ENCODE assay signal across 23 cellular contexts in the genomic region with DNA sequence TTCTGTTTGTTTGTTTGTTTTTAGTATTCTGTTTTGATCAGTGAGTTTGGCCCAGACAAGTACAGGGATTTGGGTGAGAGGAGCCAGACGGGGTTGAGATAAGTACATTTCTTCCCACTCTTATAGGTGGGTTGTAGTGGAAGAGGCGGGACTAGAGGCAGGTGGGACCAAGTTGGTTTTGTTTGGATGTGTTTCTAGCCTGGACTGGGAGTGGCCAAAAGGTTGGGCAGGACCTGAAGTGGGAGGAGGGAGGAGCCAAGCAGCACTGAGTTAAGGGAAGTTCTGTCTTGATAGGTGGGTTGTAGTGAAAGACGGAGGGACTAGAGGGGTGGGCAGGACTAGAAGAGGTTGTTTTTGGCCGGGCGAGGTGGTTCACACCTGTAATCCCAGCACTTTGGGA. TPM values are rescaled to one million over a fixed set of nuclear protein-coding genes. Genes with fewer than 3 reads are reported as not detected.
DNase-seq lines count a peak whose midpoint lies in the region; ATAC-seq, FAIRE-seq and TF ChIP-seq lines count a peak whose summit lies in the region.
"Had no signal": no experiment of that assay in that cellular context is flagged by ENCODE, and none has a peak within 500 bp of the region (broad histone marks: within the 10 kb centered on the region; RNA-seq: fewer than 3 reads in every experiment).

No MANE protein-coding gene starts in this region.

- no peak overlapping the region for H4K91ac ChIP-seq in trophoblast cell (ENCODE audit: low read depth, low read length)

- no peaks in the 10 kb centered on the region for H3K79me1 ChIP-seq in trophoblast cell (ENCODE audit: low read length)

- no peak overlapping the region for H3K23ac ChIP-seq in trophoblast cell (ENCODE audit: low read length)

- POLR2A ChIA-PET in GM10248 (lab: Yijun Ruan, JAX), result interaction anchor here (3.5 kb wide), 1 partner anchor 8 kb away, joined by 16 read pairs; the partner anchor contains the start of gene DNASE2

- no peak overlapping the region for H3K4me3 Mint-ChIP-seq in activated CD4-positive, alpha-beta T cell treated with anti-CD3 and anti-CD28 coated beads, Interleukin-2, amount 10 ng/mL, durations not matched to agents 24 days and 14 days
- H3K4me3 Mint-ChIP-seq in astrocyte (ENCODE audit: unreplicated experiment), result no peak overlapping the region
- H3K4me3 Mint-ChIP-seq: activated CD4-positive, alpha-beta T cell treated with anti-CD3 and anti-CD28 coated beads, Interleukin-2, amount 10 ng/mL, durations not matched to agents 7 days and 5 days; activated T-cell treated with anti-CD3 and anti-CD28 coated beads, Interleukin-2, amount 50 U/mL, for 4 hours; stimulated activated memory B cell treated with anti-CD40 and anti-IgM and Interleukin-4, amounts not matched to agents 10 μg/mL and 1 μg/mL and 100 μg/mL, for 72 hours had no signal

- H3K79me2 ChIP-seq in astrocyte (ENCODE audit: insufficient read depth, low read length) (no peaks in the 10 kb centered on the region), trophoblast cell (ENCODE audit: control insufficient read depth, insufficient read depth, low read length, poor library complexity) (no peaks in the 10 kb centered on the region)

- WGBS in trophoblast cell (ENCODE audit: extremely low coverage, insufficient coverage, insufficient read length), result no CpG with 5 or more reads among the region's 5 CpGs

- H4K20me1 ChIP-seq in astrocyte (ENCODE audit: insufficient read depth, low read length), result no peaks in the 10 kb centered on the region

- peaks cover 5% of the 10 kb centered on the region for H3K4me1 Mint-ChIP-seq in activated CD4-positive, alpha-beta T cell treated with anti-CD3 and anti-CD28 coated beads, Interleukin-2, amount 10 ng/mL, durations not matched to agents 24 days and 14 days
- no peaks in the 10 kb centered on the region for H3K4me1 Mint-ChIP-seq in astrocyte (ENCODE audit: low read depth, unreplicated experiment)

- no peak for ATAC-seq in HG02759 (IDR thresholded peaks at IDR 0.05; ENCODE audit: unreplicated experiment)

- H3K4ac ChIP-seq in trophoblast cell (ENCODE audit: low read depth, low read length), result no peak overlapping the region

- no peak overlapping the region for H3K4me2 ChIP-seq in astrocyte (ENCODE audit: low read length)
- H3K4me2 ChIP-seq in trophoblast cell (ENCODE audit: low read length), result no peak overlapping the region
- H3K4me2 ChIP-seq: BLaER1 treated with 17β-estradiol and CSF1 and Interleukin-3, amounts not matched to agents 10 nM and 100 nM had no signal

- in situ Hi-C loops in KBM-7 (cut with MboI; ENCODE audit: low pct_unique_long_range_greater_than_20kb, low sequenced_read_pairs), result no loop called here

- H2AFZ ChIP-seq in astrocyte (ENCODE audit: low read depth, low read length) (no peak overlapping the region), trophoblast cell (ENCODE audit: insufficient read depth, low read length, poor library complexity) (no peak overlapping the region)

- no peaks in the 10 kb centered on the region for H3K27me3 ChIP-seq in astrocyte (ENCODE audit: insufficient read depth, low read length)
- no peaks in the 10 kb centered on the region for H3K27me3 ChIP-seq in trophoblast cell (ENCODE audit: insufficient read depth, low read length)
- H3K27me3 ChIP-seq: BLaER1 treated with 17β-estradiol and CSF1 and Interleukin-3, amounts not matched to agents 10 nM and 100 nM; body of pancreas; SJSA1 had no signal

- H3K36me3 ChIP-seq in astrocyte (ENCODE audit: insufficient read depth, low read length), result no peaks in the 10 kb centered on the region
- peaks cover 5 to 10% of the 10 kb centered on the region in 2 experiments for H3K36me3 ChIP-seq in trophoblast cell (ENCODE audit: control insufficient read depth in 1 of 2, insufficient read depth in 2 of 2, low read length in 2 of 2)
- H3K36me3 ChIP-seq: SJSA1 had no signal

- H3K9ac ChIP-seq in astrocyte (ENCODE audit: low read length) (no peak overlapping the region), trophoblast cell (ENCODE audit: low read length) (no peak overlapping the region)
- H3K9ac ChIP-seq: BLaER1 treated with 17β-estradiol and CSF1 and Interleukin-3, amounts not matched to agents 10 nM and 100 nM had no signal

- H3K4me1 ChIP-seq in astrocyte (ENCODE audit: insufficient read depth, low read length) (peaks cover 3% of the 10 kb centered on the region), trophoblast cell (ENCODE audit: control insufficient read depth in 1 of 2, insufficient read depth in 2 of 2, low read length in 2 of 2) (peaks cover 0 to 2% of the 10 kb centered on the region in 2 experiments)
- H3K4me1 ChIP-seq: SJSA1 had no signal

- no peak overlapping the region for H3K14ac ChIP-seq in trophoblast cell (ENCODE audit: low read length)

- peaks cover 25% of the 10 kb centered on the region for H3K36me3 Mint-ChIP-seq in activated CD4-positive, alpha-beta T cell treated with anti-CD3 and anti-CD28 coated beads, Interleukin-2, amount 10 ng/mL, durations not matched to agents 24 days and 14 days (ENCODE audit: low read depth)
- H3K36me3 Mint-ChIP-seq in astrocyte (ENCODE audit: low read depth, unreplicated experiment), result peaks cover 21% of the 10 kb centered on the region

- no peak overlapping the region for H2BK12ac ChIP-seq in trophoblast cell (ENCODE audit: low read length)

- intact Hi-C loops in activated CD4-positive, alpha-beta T cell treated with anti-CD3 and anti-CD28 coated beads, Interleukin-2, amount 10 ng/mL, durations not matched to agents 24 days and 14 days (cut with micrococcal nuclease), result no loop called here

- H4K8ac ChIP-seq in trophoblast cell (ENCODE audit: low read depth, low read length), result no peak overlapping the region

- no peaks in the 10 kb centered on the region for H3K27me3 Mint-ChIP-seq in activated CD4-positive, alpha-beta T cell treated with anti-CD3 and anti-CD28 coated beads, Interleukin-2, amount 10 ng/mL, durations not matched to agents 24 days and 14 days
- H3K27me3 Mint-ChIP-seq in astrocyte (ENCODE audit: low read depth, unreplicated experiment), result no peaks in the 10 kb centered on the region
- H3K27me3 Mint-ChIP-seq: activated CD4-positive, alpha-beta T cell treated with anti-CD3 and anti-CD28 coated beads, Interleukin-2, amount 10 ng/mL, durations not matched to agents 7 days and 5 days; stimulated activated memory B cell treated with anti-CD40 and anti-IgM and Interleukin-4, amounts not matched to agents 10 μg/mL and 1 μg/mL and 100 μg/mL, for 72 hours had no signal

- H3K27ac ChIP-seq in astrocyte (ENCODE audit: low read depth, low read length), result no peak overlapping the region
- H3K27ac ChIP-seq in trophoblast cell (ENCODE audit: low read depth, low read length), result no peak overlapping the region
- H3K27ac ChIP-seq: BLaER1 treated with 17β-estradiol and CSF1 and Interleukin-3, amounts not matched to agents 10 nM and 100 nM; body of pancreas; left ventricle myocardium inferior; SJSA1 had no signal

- H2AK5ac ChIP-seq in trophoblast cell (ENCODE audit: low read length), result no peak overlapping the region

- H4K12ac ChIP-seq in trophoblast cell (ENCODE audit: low read depth, low read length), result no peak overlapping the region

- no peak for DNase-seq in activated CD4-positive, alpha-beta T cell treated with anti-CD3 and anti-CD28 coated beads, Interleukin-2, amount 10 ng/mL, durations not matched to agents 24 days and 14 days
- no peak for DNase-seq in activated CD4-positive, alpha-beta T cell treated with anti-CD3 and anti-CD28 coated beads for 1 hour
- peak; percentile 23 for DNase-seq in KBM-7
- DNase-seq in astrocyte (ENCODE audit: low read depth), result no peak
- peak in 1 of 2 donors; percentile 30 for DNase-seq in trophoblast cell
- DNase-seq in GM10248 (ENCODE audit: extremely low spot score), result no peak
- no peak for DNase-seq in NCI-H446 treated with DMSO at 0.1 percent for 48 hours (lab: John Stamatoyannopoulos, UW)
- DNase-seq: left ventricle myocardium inferior, NCI-H524 treated with DMSO at 0.1 percent for 48 hours had no signal

- H3K9me3 Mint-ChIP-seq in activated CD4-positive, alpha-beta T cell treated with anti-CD3 and anti-CD28 coated beads, Interleukin-2, amount 10 ng/mL, durations not matched to agents 24 days and 14 days, result peaks cover 3% of the 10 kb centered on the region
- H3K9me3 Mint-ChIP-seq in astrocyte (ENCODE audit: unreplicated experiment), result peaks cover 5% of the 10 kb centered on the region
- H3K9me3 Mint-ChIP-seq: activated T-cell treated with anti-CD3 and anti-CD28 coated beads, Interleukin-2, amount 50 U/mL, for 4 hours had no signal

- no peak for FAIRE-seq in astrocyte (lab: Jason Lieb, UNC)
- FAIRE-seq: endometrium, H54, islet of Langerhans had no signal

- CTCF ChIA-PET in GM10248 (lab: Yijun Ruan, JAX), result interaction anchor here (1.0 to 5.6 kb wide), 7 partner anchors 9 to 188 kb away, joined by 3 to 36 read pairs (median 6); partner anchors contain the start of gene DNASE2

- H3K4me3 ChIP-seq in astrocyte (ENCODE audit: insufficient read depth, low read depth, low read length) (no peak overlapping the region), trophoblast cell (ENCODE audit: low read depth, low read length) (peak overlapping the region; percentile 10)
- H3K4me3 ChIP-seq: BLaER1 treated with 17β-estradiol and CSF1 and Interleukin-3, amounts not matched to agents 10 nM and 100 nM; body of pancreas; SJSA1 had no signal

- no peak overlapping the region for H3K18ac ChIP-seq in trophoblast cell (ENCODE audit: low read length)

- H2BK120ac ChIP-seq in trophoblast cell (ENCODE audit: insufficient read depth, low read length, poor library complexity), result no peak overlapping the region

- TF ChIP-seq CTCF in astrocyte (IDR thresholded peaks at IDR 0.05; ENCODE audit: insufficient read depth, low read depth, low read length) (no peak), GM10248 (IDR thresholded peaks at IDR 0.05; ENCODE audit: control extremely low read depth, extremely low read depth, low read depth, missing control alignments) (no peak)

- H2BK5ac ChIP-seq in trophoblast cell (ENCODE audit: low read depth, low read length, poor library complexity), result no peak overlapping the region

- H3K9me3 ChIP-seq in astrocyte (ENCODE audit: insufficient read depth, low read depth, low read length), result no peaks in the 10 kb centered on the region
- peaks cover 15% of the 10 kb centered on the region for H3K9me3 ChIP-seq in trophoblast cell (ENCODE audit: insufficient read depth, low read depth, low read length)
- H3K9me3 ChIP-seq: body of pancreas, left ventricle myocardium inferior, SJSA1 had no signal

- peak overlapping the region; percentile 9 for H3K27ac Mint-ChIP-seq in activated CD4-positive, alpha-beta T cell treated with anti-CD3 and anti-CD28 coated beads, Interleukin-2, amount 10 ng/mL, durations not matched to agents 24 days and 14 days
- peak overlapping the region; percentile 15 for H3K27ac Mint-ChIP-seq in astrocyte (ENCODE audit: unreplicated experiment)
- H3K27ac Mint-ChIP-seq: stimulated activated memory B cell treated with anti-CD40 and anti-IgM and Interleukin-4, amounts not matched to agents 10 μg/mL and 1 μg/mL and 100 μg/mL, for 72 hours had no signal

RNA-seq across cellular contexts. Expression of gene DNASE2, which starts 9.0 kb away (rescaled TPM):
- total RNA-seq in activated CD4-positive, alpha-beta T cell treated with anti-CD3 and anti-CD28 coated beads, Interleukin-2, amount 10 ng/mL, durations not matched to agents 24 days and 14 days, result 21.5 and 22.0 TPM in 2 replicates
- 33.1 and 37.8 TPM in 2 replicates for total RNA-seq in astrocyte
- 32.9 and 33.5 TPM in 2 replicates for polyA plus RNA-seq in trophoblast cell (2013)

RNA-seq across cellular contexts. Expression of gene KLF1, which starts 14.7 kb away (rescaled TPM):
- 0.77 and 1.2 TPM in 2 replicates for total RNA-seq in activated CD4-positive, alpha-beta T cell treated with anti-CD3 and anti-CD28 coated beads, Interleukin-2, amount 10 ng/mL, durations not matched to agents 24 days and 14 days
- 0.17 TPM in 1 of 2 replicates, not detected in the other for total RNA-seq in astrocyte
- 0.04 TPM in 1 of 2 replicates, not detected in the other for polyA plus RNA-seq in trophoblast cell (2013)
- total RNA-seq: body of pancreas, HT1080, left ventricle myocardium inferior, pulmonary artery endothelial cell, SJSA1, ureter had no signal

RNA-seq across cellular contexts. Expression of gene GCDH, which starts 18.7 kb away (rescaled TPM):
- total RNA-seq in activated CD4-positive, alpha-beta T cell treated with anti-CD3 and anti-CD28 coated beads, Interleukin-2, amount 10 ng/mL, durations not matched to agents 24 days and 14 days, result 66.9 and 71.6 TPM in 2 replicates
- 15.5 and 17.5 TPM in 2 replicates for total RNA-seq in astrocyte
- 11.2 and 11.7 TPM in 2 replicates for polyA plus RNA-seq in trophoblast cell (2013)

RNA-seq across cellular contexts. Expression of gene MAST1, which starts 33.9 kb away (rescaled TPM):
- total RNA-seq in activated CD4-positive, alpha-beta T cell treated with anti-CD3 and anti-CD28 coated beads, Interleukin-2, amount 10 ng/mL, durations not matched to agents 24 days and 14 days, result 1.6 and 2.4 TPM in 2 replicates
- 5.4 and 6.3 TPM in 2 replicates for total RNA-seq in astrocyte
- 1.8 and 2.4 TPM in 2 replicates for polyA plus RNA-seq in trophoblast cell (2013)
- total RNA-seq: left ventricle myocardium inferior, SJSA1 had no signal

RNA-seq across cellular contexts. Expression of gene RTBDN, which starts 37.9 kb away (rescaled TPM):
- total RNA-seq in activated CD4-positive, alpha-beta T cell treated with anti-CD3 and anti-CD28 coated beads, Interleukin-2, amount 10 ng/mL, durations not matched to agents 24 days and 14 days, result not detected in 2 replicates
- total RNA-seq in astrocyte, result not detected in 2 replicates
- 0.22 and 0.33 TPM in 2 replicates for polyA plus RNA-seq in trophoblast cell (2013)
- total RNA-seq: activated CD4-positive, alpha-beta T cell treated with anti-CD3 and anti-CD28 coated beads, Interleukin-2, amount 10 ng/mL, durations not matched to agents 7 days and 5 days; activated T-cell treated with anti-CD3 and anti-CD28 coated beads, Interleukin-2, amount 50 U/mL, for 4 hours; dermis microvascular lymphatic vessel endothelial cell; HT1080; left ventricle myocardium inferior; pulmonary artery endothelial cell; SJSA1; ureter had no signal
